24 cellular contexts compared by ENCODE assay signal in the genomic region with DNA sequence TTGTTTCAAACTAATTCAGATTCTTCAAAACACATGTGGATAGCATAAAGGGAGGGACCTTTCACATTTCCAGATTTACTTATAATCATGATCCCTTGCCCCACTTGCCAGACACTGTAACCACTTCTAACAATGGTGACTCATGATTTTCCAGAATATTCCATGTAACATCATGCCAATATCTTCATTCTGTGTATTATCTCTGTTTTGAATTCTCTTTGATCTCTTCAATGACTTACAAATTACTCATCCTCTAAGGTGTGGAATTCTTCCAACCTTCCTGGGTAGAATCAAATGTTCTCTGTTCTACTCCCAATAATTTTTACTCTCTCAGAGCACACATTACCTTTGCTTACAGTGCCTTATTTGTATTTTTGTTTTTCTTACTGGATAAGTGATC.
"Had no signal": no experiment of that assay in that cellular context is flagged by ENCODE, and none has a peak within 500 bp of the region (broad histone marks: within the 10 kb centered on the region; RNA-seq: fewer than 3 reads in every experiment).

No MANE protein-coding gene starts in this region.

- H3K27me3 ChIP-seq: heart left ventricle, neutrophil, ovary, spleen, upper lobe of left lung had no signal

- H3K4me1 ChIP-seq: heart left ventricle, prostate gland, spleen, upper lobe of left lung had no signal

- H3K9me3 ChIP-seq: neutrophil, ovary, prostate gland, thoracic aorta had no signal

- ATAC-seq: activated CD4-positive, CD25-positive, alpha-beta regulatory T cell treated with anti-CD3 and anti-CD28 coated beads, Interleukin-2, amount 50 U/mL, for 24 hours; activated CD8-positive, alpha-beta memory T cell treated with anti-CD3 and anti-CD28 coated beads, Interleukin-2, amount 10 ng/mL, durations not matched to agents 7 days and 5 days; activated CD8-positive, alpha-beta T cell treated with anti-CD3 and anti-CD28 coated beads for 36 hours; activated naive CD8-positive, alpha-beta T cell treated with anti-CD3 and anti-CD28 coated beads, Interleukin-2, amount 50 U/mL, for 24 hours had no signal

- H3K27ac ChIP-seq: coronary artery, heart left ventricle, neutrophil, ovary, prostate gland, spleen, thoracic aorta, upper lobe of left lung, VCaP had no signal

- FAIRE-seq: endometrium, islet of Langerhans had no signal

- DNase-seq: activated CD4-positive, alpha-beta T cell treated with anti-CD3 and anti-CD28 coated beads, Interleukin-2, amount 10 ng/mL, durations not matched to agents 24 days and 14 days; activated CD8-positive, alpha-beta memory T cell treated with anti-CD3 and anti-CD28 coated beads, Interleukin-2, amount 10 ng/mL, durations not matched to agents 7 days and 5 days; activated CD8-positive, alpha-beta T cell treated with anti-CD3 and anti-CD28 coated beads for 36 hours; activated gamma-delta T cell; activated naive CD4-positive, alpha-beta T cell treated with anti-CD3 and anti-CD28 coated beads, Interleukin-2, amount 50 U/mL, for 16 hours; activated naive CD8-positive, alpha-beta T cell treated with anti-CD3 and anti-CD28 coated beads, Interleukin-2, amount 50 U/mL, for 24 hours; anterior cingulate cortex; effector CD4-positive, alpha-beta T cell; erythroblast; heart left ventricle; left cardiac atrium; ovary; spleen; stimulated activated CD4-positive, alpha-beta T cell treated with anti-CD3 and anti-CD28 coated beads, Interleukin-4, amount 100 ng/mL, for 1 hour; stimulated activated naive CD4-positive, alpha-beta T cell treated with Interleukin-2 at 50 U/mL for 16 hours; upper lobe of left lung had no signal

- H3K36me3 ChIP-seq: heart left ventricle, neutrophil, ovary, prostate gland, spleen, thoracic aorta, upper lobe of left lung had no signal

- H3K4me3 ChIP-seq: coronary artery, heart left ventricle, ovary, prostate gland, spleen, thoracic aorta, upper lobe of left lung had no signal
